Comparison of ENCODE assay signal across 8 cellular contexts in the genomic region with DNA sequence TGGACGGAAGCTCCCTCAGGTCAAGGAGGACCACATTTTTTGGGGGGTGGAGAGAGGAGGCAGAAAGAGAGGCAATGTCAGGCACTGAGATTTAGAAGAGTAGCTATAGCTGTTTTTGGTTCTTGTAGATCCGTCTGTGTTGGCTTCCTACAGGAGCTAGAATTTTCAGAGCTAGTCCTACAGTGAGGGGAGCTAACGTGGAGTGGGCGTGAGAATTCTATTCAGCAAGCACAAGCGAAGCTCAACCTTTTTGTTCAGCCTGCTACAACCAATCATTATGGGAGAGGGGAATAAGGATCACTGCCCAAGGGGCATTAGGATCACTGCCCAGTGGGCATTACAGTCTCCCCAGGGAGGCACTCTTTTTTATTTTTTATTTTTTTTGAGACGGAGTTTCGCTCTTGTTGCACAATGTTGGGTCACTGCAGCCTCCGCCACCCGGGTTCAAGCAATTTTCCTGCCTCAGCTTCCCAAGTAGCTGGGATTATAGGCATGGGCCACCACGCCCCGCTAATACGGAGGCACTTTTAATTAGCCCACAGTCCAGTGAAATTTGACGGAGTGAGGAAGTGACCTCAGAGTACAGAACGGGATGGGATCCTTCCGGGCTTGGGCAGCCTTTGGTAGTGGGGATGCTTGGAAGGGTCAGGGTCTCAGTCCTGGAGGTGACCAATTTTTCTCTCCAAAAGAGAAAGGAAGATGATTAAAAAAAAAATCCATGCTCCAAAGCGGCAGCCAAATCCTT. TPM values are rescaled to one million over a fixed set of nuclear protein-coding genes. Genes with fewer than 3 reads are reported as not detected.
DNase-seq lines count a peak whose midpoint lies in the region; ATAC-seq and TF ChIP-seq lines count a peak whose summit lies in the region.

No MANE protein-coding gene starts in this region.

- peak overlapping the region; percentile 81 for H3K4me2 ChIP-seq in mesendoderm (ENCODE audit: low read length)

- DNase-seq in ELR (ENCODE audit: low read depth) (peak; percentile 62), NCI-H2227 (lab: John Stamatoyannopoulos, UW; ENCODE audit: unreplicated experiment) (peak; percentile 61), choroid plexus epithelial cell (ENCODE audit: low read depth) (no peak), mesendoderm (no peak)
- DNase-seq in activated CD4-positive, alpha-beta T cell treated with anti-CD3 and anti-CD28 coated beads for 48 hours, result no peak

- peaks cover 46% of the 10 kb centered on the region for H3K79me2 ChIP-seq in mesendoderm (ENCODE audit: control insufficient read depth, insufficient read depth, low read length)

- H3K36me3 ChIP-seq in mesendoderm (ENCODE audit: control insufficient read depth, insufficient read depth, low read length) (peaks cover under 1% of the 10 kb centered on the region), urinary bladder (ENCODE audit: insufficient read depth) (no peaks in the 10 kb centered on the region)

- peak overlapping the region; percentile 93 for H3K27ac ChIP-seq in mesendoderm (ENCODE audit: low read depth, low read length)
- H3K27ac ChIP-seq in urinary bladder (ENCODE audit: low read depth), result no peak overlapping the region

- H4K8ac ChIP-seq in mesendoderm (ENCODE audit: low read depth, low read length), result no peak overlapping the region

- no peak for TF ChIP-seq CTCF in choroid plexus epithelial cell (conservative IDR thresholded peaks at IDR 0.05; ENCODE audit: low read depth, low read length)

- no CpG with 5 or more reads among the region's 16 CpGs for WGBS in mesendoderm (ENCODE audit: extremely low coverage, insufficient coverage, low lambda C conversion rate)
- WGBS in urinary bladder, result 15% methylated on average over 16 of the region's 16 CpGs

- H3K56ac ChIP-seq in mesendoderm (ENCODE audit: low read length), result peak overlapping the region; percentile 100

- H4K5ac ChIP-seq in mesendoderm (ENCODE audit: low read length), result no peak overlapping the region

- H3K4me1 ChIP-seq in mesendoderm (ENCODE audit: control insufficient read depth, low read depth, low read length), result peaks cover 9% of the 10 kb centered on the region
- peaks cover 5% of the 10 kb centered on the region for H3K4me1 ChIP-seq in urinary bladder (ENCODE audit: insufficient read depth)

- H3K79me1 ChIP-seq in mesendoderm (ENCODE audit: low read length), result peaks cover 8% of the 10 kb centered on the region

- no peak overlapping the region for H3K4ac ChIP-seq in mesendoderm (ENCODE audit: low read depth, low read length)

- no peak overlapping the region for H2BK15ac ChIP-seq in mesendoderm (replicated peaks; ENCODE audit: low read depth)

- peak overlapping the region; percentile 68 for H3K4me3 ChIP-seq in choroid plexus epithelial cell (ENCODE audit: low read depth, low read length)
- peak overlapping the region; percentile 85 for H3K4me3 ChIP-seq in mesendoderm (ENCODE audit: low read length)
- H3K4me3 ChIP-seq in urinary bladder (ENCODE audit: low read depth, low read length), result peak overlapping the region; percentile 52

- H3K23ac ChIP-seq in mesendoderm (ENCODE audit: low read length), result no peak overlapping the region

- H2BK120ac ChIP-seq in mesendoderm (ENCODE audit: low read depth, low read length), result no peak overlapping the region

- no peak for ATAC-seq in HG03108 (IDR thresholded peaks at IDR 0.05; ENCODE audit: unreplicated experiment)
- no peak for ATAC-seq in GM19023 (IDR thresholded peaks at IDR 0.05; ENCODE audit: unreplicated experiment)

- no peaks in the 10 kb centered on the region for H3K27me3 ChIP-seq in mesendoderm (ENCODE audit: insufficient read depth, low read length, poor library complexity)

- no peak overlapping the region for H3K18ac ChIP-seq in mesendoderm (ENCODE audit: low read length)

- H3K9ac ChIP-seq in mesendoderm (ENCODE audit: low read length), result peak overlapping the region; percentile 98

- peak overlapping the region; percentile 66 for H2AK5ac ChIP-seq in mesendoderm (ENCODE audit: low read length)

- no peak overlapping the region for H2BK5ac ChIP-seq in mesendoderm (ENCODE audit: low read length)

RNA-seq across cellular contexts. Expression of a gene that starts 1.1 kb away (rescaled TPM):
- 24.8 TPM for polyA plus RNA-seq in mesendoderm (2013, experiment 1 of 2)
- polyA plus RNA-seq in mesendoderm (2013, experiment 2 of 2), result 25.0 TPM
- 53.4 TPM for total RNA-seq in urinary bladder
- polyA plus RNA-seq in urinary bladder, result 22.1 TPM

RNA-seq across cellular contexts. Expression of a gene that starts 41.4 kb away (rescaled TPM):
- polyA plus RNA-seq in mesendoderm (2013, experiment 1 of 2), result 8.3 TPM
- polyA plus RNA-seq in mesendoderm (2013, experiment 2 of 2), result 8.5 TPM
- 13.8 TPM for total RNA-seq in urinary bladder
- 21.5 TPM for polyA plus RNA-seq in urinary bladder

Comparison
In these comparisons a context has a peak if more than half of its experiments do, and no peak if none do; other contexts are left out.
1. DNase-seq: peak in ELR (single experiment) and NCI-H2227 (single experiment); none in choroid plexus epithelial cell (single experiment), mesendoderm (single experiment) and activated CD4-positive, alpha-beta T cell treated with anti-CD3 and anti-CD28 coated beads for 48 hours (single experiment).
2. Peak in every context shown above with its lines, with median percentiles within 50 percentile points of each other: H3K4me3 ChIP-seq.